In genomic region chr9:36949470-36949869, GRCh38 we compare ENCODE assay signal across 1 cellular context.
TF ChIP-seq lines count a peak whose summit lies in the region.

No MANE protein-coding gene starts in this region.

TF ChIP-seq in GM12878, 131 proteins besides CTCF, POLR2A, EP300 and RAD21 (continued from another document):
- no peak for TF ChIP-seq ZBTB11 (CRISPR knock-in tag; IDR thresholded peaks at IDR 0.05)
